In genomic region chr13:40984670-40985366, GRCh38 we compare ENCODE assay signal across 8 cellular contexts. TPM values are rescaled to one million over a fixed set of nuclear protein-coding genes. Genes with fewer than 3 reads are reported as not detected.
DNase-seq lines count a peak whose midpoint lies in the region; ATAC-seq and TF ChIP-seq lines count a peak whose summit lies in the region.

No MANE protein-coding gene starts in this region.

- peak overlapping the region; percentile 81 for H3K27ac ChIP-seq in Panc1 (ENCODE audit: low read length)
- no peak overlapping the region for H3K27ac ChIP-seq in GM23338 (ENCODE audit: low read depth)

- peaks cover 25 to 62% of the 10 kb centered on the region in 2 donors for H3K4me1 Mint-ChIP-seq in stimulated activated naive B cell treated with anti-CD40 and anti-IgM and Interleukin-4, amounts not matched to agents 10 μg/mL and 1 μg/mL and 100 μg/mL, for 72 hours
- peaks cover 13% of the 10 kb centered on the region; the same call in 2 of the 3 replicates for H3K4me1 Mint-ChIP-seq in GM23338

- DNase-seq in Panc1 (ENCODE audit: low read depth, low spot score) (no peak), fibroblast of peridontal ligament (ENCODE audit: extremely low read depth) (peak; percentile 44), GM23338 (ENCODE audit: low spot score) (no peak), NCI-H526 treated with DMSO at 0.1 percent for 48 hours (lab: John Stamatoyannopoulos, UW) (no peak), GOT3 (lab: John Stamatoyannopoulos, UW) (no peak)
- DNase-seq in stimulated activated naive B cell treated with anti-CD40 and anti-IgM and Interleukin-4, amounts not matched to agents 10 μg/mL and 1 μg/mL and 100 μg/mL, for 72 hours = no peak

- H3K36me3 ChIP-seq in Panc1 (ENCODE audit: control insufficient read depth, insufficient read depth, low read length) (no peaks in the 10 kb centered on the region), GM23338 (ENCODE audit: insufficient read depth) (no peaks in the 10 kb centered on the region)

- ATAC-seq in GM21825 (IDR thresholded peaks at IDR 0.05; ENCODE audit: unreplicated experiment) = peak; percentile 37
- ATAC-seq in Panc1 = no peak
- peak; percentile 48 to 54 for ATAC-seq in stimulated activated naive B cell treated with anti-CD40 and anti-IgM and Interleukin-4, amounts not matched to agents 10 μg/mL and 1 μg/mL and 100 μg/mL, for 72 hours (replicated peaks)
- ATAC-seq in GM23338 = no peak

- no peak for TF ChIP-seq CTCF in Panc1 (IDR thresholded peaks at IDR 0.05)
- no peak for TF ChIP-seq CTCF in GM23338 (conservative IDR thresholded peaks at IDR 0.05; ENCODE audit: low read depth in 2 of 2)

- H3K4me3 ChIP-seq in GM08714 (ENCODE audit: low read length) (peak overlapping the region; percentile 62; the same call in 1 of the 2 replicates), Panc1 (ENCODE audit: low read depth in 2 of 2, low read length in 2 of 2) (peak overlapping the region; percentile 26), GM23338 (no peak overlapping the region)

- H3K27me3 ChIP-seq in Panc1 (ENCODE audit: control insufficient read depth, insufficient read depth, low read length) = no peaks in the 10 kb centered on the region
- no peaks in the 10 kb centered on the region for H3K27me3 ChIP-seq in GM23338 (ENCODE audit: insufficient read depth)

- H2AFZ ChIP-seq in GM23338 = no peak overlapping the region

- H3K4me1 ChIP-seq in Panc1 (ENCODE audit: control insufficient read depth, insufficient read depth, low read length) (peaks cover 42% of the 10 kb centered on the region), GM23338 (ENCODE audit: insufficient read depth) (peaks cover 10% of the 10 kb centered on the region; the same call in 1 of the 2 replicates)

- no peaks in the 10 kb centered on the region for H3K79me2 ChIP-seq in GM23338 (replicated peaks; ENCODE audit: insufficient read depth)

- H3K27me3 Mint-ChIP-seq in stimulated activated naive B cell treated with anti-CD40 and anti-IgM and Interleukin-4, amounts not matched to agents 10 μg/mL and 1 μg/mL and 100 μg/mL, for 72 hours = no peaks in the 10 kb centered on the region
- H3K27me3 Mint-ChIP-seq in GM23338 (ENCODE audit: insufficient read depth, low read depth, poor library complexity) = no peaks in the 10 kb centered on the region

- no peak overlapping the region for H3K4me2 ChIP-seq in GM23338

- no peaks in the 10 kb centered on the region for H3K9me2 ChIP-seq in GM23338 (ENCODE audit: insufficient read depth)

- in situ Hi-C loops in Panc1 (cut with HindIII; ENCODE audit: low pct_unique_long_range_greater_than_20kb, low sequenced_read_pairs) = no loop called here

- H3K9me3 ChIP-seq in Panc1 (ENCODE audit: control insufficient read depth, insufficient read depth, low read depth, low read length) = no peaks in the 10 kb centered on the region

- peak overlapping the region; percentile 93 for H3K27ac Mint-ChIP-seq in stimulated activated naive B cell treated with anti-CD40 and anti-IgM and Interleukin-4, amounts not matched to agents 10 μg/mL and 1 μg/mL and 100 μg/mL, for 72 hours
- H3K27ac Mint-ChIP-seq in GM23338 = no peak overlapping the region

- POLR2A ChIA-PET in Panc1 (lab: Charles Lee) = interaction anchor here (0.7 kb wide), 1 partner anchor 477 kb away, joined by 3 read pairs; no protein-coding TSS in a partner anchor

- no peaks in the 10 kb centered on the region for H3K9me3 Mint-ChIP-seq in stimulated activated naive B cell treated with anti-CD40 and anti-IgM and Interleukin-4, amounts not matched to agents 10 μg/mL and 1 μg/mL and 100 μg/mL, for 72 hours
- H3K9me3 Mint-ChIP-seq in GM23338 = no peaks in the 10 kb centered on the region

- peaks cover 7 to 21% of the 10 kb centered on the region in 2 donors for H3K36me3 Mint-ChIP-seq in stimulated activated naive B cell treated with anti-CD40 and anti-IgM and Interleukin-4, amounts not matched to agents 10 μg/mL and 1 μg/mL and 100 μg/mL, for 72 hours
- no peaks in the 10 kb centered on the region for H3K36me3 Mint-ChIP-seq in GM23338 (ENCODE audit: low read depth)

- CTCF ChIA-PET in Panc1 (lab: Charles Lee) = no interaction called here

- H3K4me3 Mint-ChIP-seq in stimulated activated naive B cell treated with anti-CD40 and anti-IgM and Interleukin-4, amounts not matched to agents 10 μg/mL and 1 μg/mL and 100 μg/mL, for 72 hours = peak overlapping the region; percentile 79 to 82
- H3K4me3 Mint-ChIP-seq in GM23338 = no peak overlapping the region

- H4K20me1 ChIP-seq in GM23338 (replicated peaks; ENCODE audit: insufficient read depth) = no peaks in the 10 kb centered on the region

- H3F3A ChIP-seq in GM23338 (replicated peaks; ENCODE audit: low read depth) = no peaks in the 10 kb centered on the region

- intact Hi-C loops in Panc1 (cut with micrococcal nuclease; ENCODE audit: unreplicated experiment) = no loop called here

- BruUV-seq in Panc1 (replicated peaks; lab: Mats Ljungman, UMichigan) = no TSS peak

TF ChIP-seq in GM23338, 12 proteins besides CTCF, POLR2A, EP300 and RAD21:
- TF ChIP-seq EZH2 (IDR thresholded peaks at IDR 0.05; ENCODE audit: low read depth, unreplicated experiment) (no peak), ZNF462 (CRISPR knock-in tag; IDR thresholded peaks at IDR 0.05) (no peak), POLR2AphosphoS5 (IDR thresholded peaks at IDR 0.05; ENCODE audit: low read depth) (no peak), STAT1 (IDR thresholded peaks at IDR 0.05; ENCODE audit: unreplicated experiment) (no peak), JUNB (IDR thresholded peaks at IDR 0.05; ENCODE audit: unreplicated experiment) (no peak)
TF ChIP-seq in GM23338: peak in this region for 0.

RNA-seq across cellular contexts. Expression of gene ELF1, which starts 34.3 kb away (rescaled TPM):
- total RNA-seq in Panc1 (2021; ENCODE audit: unreplicated experiment) = 28.5 TPM
- polyA plus RNA-seq in Panc1 (2012; ENCODE audit: insufficient read length) = 19.9 TPM
- 11.4 and 12.7 TPM in 2 replicates for total RNA-seq in GM23338 (2014; rRNA removed; shearing (Covaris generic))
- 5.4 and 7.0 TPM in 2 replicates for polyA plus RNA-seq in GM23338 (2016; fragmentation: Nextera tagmentation; extraction: Ambion mirVana)

Comparison
In these comparisons a context has a peak if more than half of its experiments do, and no peak if none do; other contexts are left out.
1. ATAC-seq: peak in GM21825 (single experiment) and stimulated activated naive B cell treated with anti-CD40 and anti-IgM and Interleukin-4, amounts not matched to agents 10 μg/mL and 1 μg/mL and 100 μg/mL, for 72 hours (2 of 2); none in Panc1 (single experiment) and GM23338 (single experiment).